ENCODE assay signal across 16 cellular contexts in the genomic region with DNA sequence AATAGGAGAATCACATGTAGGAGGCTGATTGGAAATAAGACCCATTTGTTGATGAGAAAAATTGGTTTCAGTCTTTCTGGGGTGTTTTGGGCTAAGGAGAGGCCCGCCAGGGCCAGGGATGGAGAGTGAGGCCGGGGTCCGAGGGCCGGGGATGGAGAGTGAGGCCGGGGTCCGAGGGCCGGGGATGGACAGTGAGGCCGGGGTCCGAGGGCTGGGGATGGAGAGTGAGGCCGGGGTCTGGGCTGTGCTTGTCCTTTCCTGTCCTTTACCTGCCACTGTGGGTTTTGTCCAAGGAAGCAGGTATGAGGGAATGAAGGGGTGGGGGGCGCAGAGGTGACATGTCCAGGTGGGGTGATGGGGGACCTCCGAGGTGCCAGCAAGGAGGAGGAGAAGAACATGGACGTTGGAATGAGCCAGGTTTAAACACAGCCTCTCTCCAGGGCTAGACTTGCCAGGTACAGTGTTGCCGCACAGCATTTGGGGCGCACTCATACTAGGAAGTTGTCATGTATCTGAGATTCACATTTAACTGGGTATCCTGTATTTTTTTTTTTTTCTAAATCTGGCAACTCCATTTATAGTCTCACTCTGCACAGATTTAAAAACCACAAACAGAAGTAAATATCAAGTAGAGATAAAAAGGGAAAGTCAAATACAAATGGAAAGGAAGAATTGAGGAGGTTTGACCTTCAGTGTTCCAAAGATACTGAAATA. TPM values are rescaled to one million over a fixed set of nuclear protein-coding genes. Genes with fewer than 3 reads are reported as not detected.
DNase-seq lines count a peak whose midpoint lies in the region; ATAC-seq and TF ChIP-seq lines count a peak whose summit lies in the region.
"Had no signal": no experiment of that assay in that cellular context is flagged by ENCODE, and none has a peak within 500 bp of the region (broad histone marks: within the 10 kb centered on the region; RNA-seq: fewer than 3 reads in every experiment).

No MANE protein-coding gene starts in this region.

- no peak for ATAC-seq in stimulated activated effector memory CD8-positive, alpha-beta T cell treated with anti-CD3 and anti-CD28 coated beads, Interleukin-12 subunit alpha, Interleukin-12 subunit beta, amount 100 ng/mL, for 72 hours
- ATAC-seq in GM21423 (IDR thresholded peaks at IDR 0.05; ENCODE audit: unreplicated experiment): no peak
- no peak for ATAC-seq in HG02588 (IDR thresholded peaks at IDR 0.05; ENCODE audit: unreplicated experiment)
- ATAC-seq: gastroesophageal sphincter had no signal

- no peaks in the 10 kb centered on the region for H3K36me3 Mint-ChIP-seq in activated naive CD4-positive, alpha-beta T cell treated with anti-CD3 and anti-CD28 coated beads for 36 hours (ENCODE audit: low read depth)
- no peaks in the 10 kb centered on the region for H3K36me3 Mint-ChIP-seq in T-helper 2 cell treated with Interferon-gamma antibody and Interleukin-4, amounts not matched to agents 5 μg/mL and 100 μg/mL, for 36 hours (ENCODE audit: low read depth)
- H3K36me3 Mint-ChIP-seq in endodermal cell (ENCODE audit: low read depth): no peaks in the 10 kb centered on the region
- H3K36me3 Mint-ChIP-seq in stimulated activated effector memory CD8-positive, alpha-beta T cell treated with anti-CD3 and anti-CD28 coated beads, Interleukin-12 subunit alpha, Interleukin-12 subunit beta, amount 100 ng/mL, for 72 hours: no peaks in the 10 kb centered on the region

- 95 to 100% methylated on average over 3 to 15 of the region's 15 CpGs for whole genome bisulfite sequencing in endodermal cell (ENCODE audit: insufficient coverage in 1 of 2, insufficient read length in 1 of 2), 2 experiments

- no peak overlapping the region for H3K4me3 ChIP-seq in endodermal cell (ENCODE audit: low read length)
- H3K4me3 ChIP-seq: breast epithelium, gastroesophageal sphincter, SJCRH30, tibial artery had no signal

- TF ChIP-seq CTCF in endodermal cell (conservative IDR thresholded peaks at IDR 0.05): no peak

- peak overlapping the region; percentile 55 for H3K4me3 Mint-ChIP-seq in activated naive CD4-positive, alpha-beta T cell treated with anti-CD3 and anti-CD28 coated beads for 36 hours
- H3K4me3 Mint-ChIP-seq in T-helper 2 cell treated with Interferon-gamma antibody and Interleukin-4, amounts not matched to agents 5 μg/mL and 100 μg/mL, for 36 hours: peak overlapping the region; percentile 81
- H3K4me3 Mint-ChIP-seq in endodermal cell: no peak overlapping the region
- H3K4me3 Mint-ChIP-seq in stimulated activated effector memory CD8-positive, alpha-beta T cell treated with anti-CD3 and anti-CD28 coated beads, Interleukin-12 subunit alpha, Interleukin-12 subunit beta, amount 100 ng/mL, for 72 hours: peak overlapping the region; percentile 78
- H3K4me3 Mint-ChIP-seq: mesothelial cell of epicardium had no signal

- H3K4me1 Mint-ChIP-seq in activated naive CD4-positive, alpha-beta T cell treated with anti-CD3 and anti-CD28 coated beads for 36 hours (ENCODE audit: low read depth): peaks cover 54% of the 10 kb centered on the region
- H3K4me1 Mint-ChIP-seq in T-helper 2 cell treated with Interferon-gamma antibody and Interleukin-4, amounts not matched to agents 5 μg/mL and 100 μg/mL, for 36 hours (ENCODE audit: low read depth): peaks cover 29% of the 10 kb centered on the region
- peaks cover 40% of the 10 kb centered on the region for H3K4me1 Mint-ChIP-seq in endodermal cell
- H3K4me1 Mint-ChIP-seq in stimulated activated effector memory CD8-positive, alpha-beta T cell treated with anti-CD3 and anti-CD28 coated beads, Interleukin-12 subunit alpha, Interleukin-12 subunit beta, amount 100 ng/mL, for 72 hours: peaks cover 50% of the 10 kb centered on the region

- CTCF ChIA-PET in activated naive CD4-positive, alpha-beta T cell treated with anti-CD3 and anti-CD28 coated beads for 36 hours (lab: Charles Lee): interaction anchor here (0.5 to 0.7 kb wide), 2 partner anchors 45 to 326 kb away, joined by 3 read pairs; no protein-coding TSS in a partner anchor

- no peaks in the 10 kb centered on the region for H3K27me3 ChIP-seq in endodermal cell (ENCODE audit: control insufficient read depth, insufficient read depth, low read length, poor library complexity, severe bottlenecking)
- H3K27me3 ChIP-seq: breast epithelium, gastroesophageal sphincter, SJCRH30, tibial artery had no signal

- H3K27ac ChIP-seq in endodermal cell (ENCODE audit: low read depth, low read length): no peak overlapping the region
- H3K27ac ChIP-seq: gastroesophageal sphincter, HL-60, SJCRH30, tibial artery had no signal

- peak overlapping the region; percentile 85 for H3K27ac Mint-ChIP-seq in activated naive CD4-positive, alpha-beta T cell treated with anti-CD3 and anti-CD28 coated beads for 36 hours
- peak overlapping the region; percentile 42 for H3K27ac Mint-ChIP-seq in T-helper 2 cell treated with Interferon-gamma antibody and Interleukin-4, amounts not matched to agents 5 μg/mL and 100 μg/mL, for 36 hours
- peak overlapping the region; percentile 56 for H3K27ac Mint-ChIP-seq in endodermal cell
- H3K27ac Mint-ChIP-seq in stimulated activated effector memory CD8-positive, alpha-beta T cell treated with anti-CD3 and anti-CD28 coated beads, Interleukin-12 subunit alpha, Interleukin-12 subunit beta, amount 100 ng/mL, for 72 hours: peak overlapping the region; percentile 66

- H3K9me3 ChIP-seq in endodermal cell (ENCODE audit: control insufficient read depth, low read length): no peaks in the 10 kb centered on the region
- H3K9me3 ChIP-seq: SJCRH30 had no signal

- no peak overlapping the region for H3K9ac ChIP-seq in endodermal cell (ENCODE audit: extremely low read depth, low read length, poor library complexity, severe bottlenecking)

- DNase-seq in activated naive CD4-positive, alpha-beta T cell treated with anti-CD3 and anti-CD28 coated beads for 36 hours: peak; percentile 54
- DNase-seq in activated naive CD4-positive, alpha-beta T cell treated with anti-CD3 and anti-CD28 coated beads, Interleukin-2, amount 50 U/mL, for 16 hours: no peak
- no peak for DNase-seq in T-helper 2 cell treated with Interferon-gamma antibody and Interleukin-4, amounts not matched to agents 5 μg/mL and 100 μg/mL, for 36 hours (ENCODE audit: low spot score)
- peak; percentile 34 for DNase-seq in endodermal cell
- no peak for DNase-seq in stimulated activated effector memory CD8-positive, alpha-beta T cell treated with anti-CD3 and anti-CD28 coated beads, Interleukin-12 subunit alpha, Interleukin-12 subunit beta, amount 100 ng/mL, for 72 hours (ENCODE audit: low spot score in 2 of 2)
- DNase-seq in islet precursor cell: no peak
- DNase-seq: DMS153, NCI-H2081, SJCRH30 had no signal

- peaks cover 13% of the 10 kb centered on the region for H3K4me1 ChIP-seq in endodermal cell (ENCODE audit: control insufficient read depth, insufficient read depth, low read length)

- peaks cover 4% of the 10 kb centered on the region for H3K9me3 Mint-ChIP-seq in activated naive CD4-positive, alpha-beta T cell treated with anti-CD3 and anti-CD28 coated beads for 36 hours
- H3K9me3 Mint-ChIP-seq in T-helper 2 cell treated with Interferon-gamma antibody and Interleukin-4, amounts not matched to agents 5 μg/mL and 100 μg/mL, for 36 hours: no peaks in the 10 kb centered on the region
- H3K9me3 Mint-ChIP-seq in endodermal cell: no peaks in the 10 kb centered on the region
- H3K9me3 Mint-ChIP-seq in stimulated activated effector memory CD8-positive, alpha-beta T cell treated with anti-CD3 and anti-CD28 coated beads, Interleukin-12 subunit alpha, Interleukin-12 subunit beta, amount 100 ng/mL, for 72 hours: peaks cover 3% of the 10 kb centered on the region

- intact Hi-C loops in activated naive CD4-positive, alpha-beta T cell treated with anti-CD3 and anti-CD28 coated beads for 36 hours (cut with micrococcal nuclease): loop anchor here (1.0 kb wide), 2 partner anchors 9 to 254 kb away; no protein-coding TSS in a partner anchor

- H3K36me3 ChIP-seq in endodermal cell (ENCODE audit: control insufficient read depth, insufficient read depth, low read length): no peaks in the 10 kb centered on the region
- H3K36me3 ChIP-seq: breast epithelium, SJCRH30, tibial artery had no signal

- no peaks in the 10 kb centered on the region for H3K27me3 Mint-ChIP-seq in activated naive CD4-positive, alpha-beta T cell treated with anti-CD3 and anti-CD28 coated beads for 36 hours (ENCODE audit: low read depth)
- H3K27me3 Mint-ChIP-seq in T-helper 2 cell treated with Interferon-gamma antibody and Interleukin-4, amounts not matched to agents 5 μg/mL and 100 μg/mL, for 36 hours (ENCODE audit: low read depth): peaks cover 39% of the 10 kb centered on the region
- no peaks in the 10 kb centered on the region for H3K27me3 Mint-ChIP-seq in endodermal cell (ENCODE audit: insufficient read depth)

RNA-seq across cellular contexts. Expression of a gene that starts 8.8 kb away (rescaled TPM):
- 1 to 10 TPM; 8.7 to 8.9 TPM for total RNA-seq in activated naive CD4-positive, alpha-beta T cell treated with anti-CD3 and anti-CD28 coated beads for 36 hours
- 10 to 100 TPM; 45.2 to 48.6 TPM for total RNA-seq in endodermal cell
- 47.0 TPM for polyA plus RNA-seq in endodermal cell (2013, experiment 1 of 2)
- polyA plus RNA-seq in endodermal cell (2013, experiment 2 of 2): 44.0 TPM

RNA-seq across cellular contexts. Expression of a gene that starts 52.6 kb away (rescaled TPM):
- under 1 TPM; 0.49 to 0.55 TPM for total RNA-seq in activated naive CD4-positive, alpha-beta T cell treated with anti-CD3 and anti-CD28 coated beads for 36 hours
- 1 to 10 TPM in 1 of 2 donors, under 1 TPM in 1; 1.00 to 2.5 TPM for total RNA-seq in endodermal cell
- polyA plus RNA-seq in endodermal cell (2013, experiment 1 of 2): 0.32 TPM
- 0.41 TPM for polyA plus RNA-seq in endodermal cell (2013, experiment 2 of 2)

Comparison
In these comparisons a context has a peak if more than half of its experiments do, and no peak if none do; other contexts are left out.
1. DNase-seq: peak in activated naive CD4-positive, alpha-beta T cell treated with anti-CD3 and anti-CD28 coated beads for 36 hours (single experiment) and endodermal cell (single experiment); none in activated naive CD4-positive, alpha-beta T cell treated with anti-CD3 and anti-CD28 coated beads, Interleukin-2, amount 50 U/mL, for 16 hours (single experiment), T-helper 2 cell treated with Interferon-gamma antibody and Interleukin-4, amounts not matched to agents 5 μg/mL and 100 μg/mL, for 36 hours (single experiment), stimulated activated effector memory CD8-positive, alpha-beta T cell treated with anti-CD3 and anti-CD28 coated beads, Interleukin-12 subunit alpha, Interleukin-12 subunit beta, amount 100 ng/mL, for 72 hours (0 of 2) and islet precursor cell (single experiment).
2. RNA of a gene that starts 8.8 kb away (total RNA-seq): 45.2 to 48.6 TPM in endodermal cell; 8.7 to 8.9 TPM in activated naive CD4-positive, alpha-beta T cell treated with anti-CD3 and anti-CD28 coated beads for 36 hours; every median in the first group is over 4 times any median in the second.
3. Peak in every context shown above with its lines, with median percentiles within 50 percentile points of each other: H3K27ac Mint-ChIP-seq.